Comparison of ENCODE assay signal across 30 cellular contexts in the genomic region with DNA sequence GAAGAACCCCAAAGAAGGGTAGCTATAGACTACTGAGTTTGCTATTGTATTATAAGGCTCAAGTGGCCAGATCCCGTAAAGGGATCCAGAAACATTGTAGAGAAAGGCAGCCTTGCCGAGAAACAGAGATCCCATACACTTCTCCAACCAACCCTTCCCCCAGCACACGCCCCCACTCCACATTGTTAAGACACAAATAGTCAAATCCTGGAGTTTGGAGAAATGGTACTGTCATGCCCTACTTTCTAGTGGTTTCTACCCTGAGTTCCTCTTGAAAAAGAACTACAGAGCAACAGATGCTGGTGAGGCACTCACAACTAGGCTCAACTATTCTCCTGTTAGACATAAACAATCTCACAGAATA. TPM values are rescaled to one million over a fixed set of nuclear protein-coding genes. Genes with fewer than 3 reads are reported as not detected.
DNase-seq lines count a peak whose midpoint lies in the region; ATAC-seq and TF ChIP-seq lines count a peak whose summit lies in the region.
"Had no signal": no experiment of that assay in that cellular context is flagged by ENCODE, and none has a peak within 500 bp of the region (broad histone marks: within the 10 kb centered on the region; RNA-seq: fewer than 3 reads in every experiment).

No MANE protein-coding gene starts in this region.

- no peaks in the 10 kb centered on the region for H3K9me3 Mint-ChIP-seq in MCF 10A (ENCODE audit: unreplicated experiment)
- peaks cover 3% of the 10 kb centered on the region; the same call in 1 of the 3 replicates for H3K9me3 Mint-ChIP-seq in GM23338
- H3K9me3 Mint-ChIP-seq in activated T-helper 17 cell treated with anti-CD3 and anti-CD28 coated beads, Interleukin-2, amount 50 U/mL, for 72 hours, result no peaks in the 10 kb centered on the region
- no peaks in the 10 kb centered on the region for H3K9me3 Mint-ChIP-seq in osteocyte (ENCODE audit: unreplicated experiment)
- H3K9me3 Mint-ChIP-seq: activated T-helper 2 cell treated with anti-CD3 and anti-CD28 coated beads, Interferon-gamma antibody, Interleukin-2, Interleukin-4, amounts not matched to agents 10 μg/mL and 5 μg/mL and 100 μg/mL, durations not matched to agents 14 hours and 24 hours and 36 hours had no signal

- no peaks in the 10 kb centered on the region for H3K79me2 ChIP-seq in GM23338 (replicated peaks; ENCODE audit: insufficient read depth)

- no peaks in the 10 kb centered on the region for H3K9me3 ChIP-seq in breast epithelium
- H3K9me3 ChIP-seq: left lung, tibial nerve had no signal

- ATAC-seq in GM23338 (no peak), SK-N-SH treated with all-trans-retinoic acid at 6 μM for 48 hours (no peak)
- no peak for ATAC-seq in activated T-helper 17 cell treated with anti-CD3 and anti-CD28 coated beads, Interleukin-2, amount 50 U/mL, for 72 hours (replicated peaks)
- ATAC-seq: HCT116, left lung had no signal

- H3K4me2 ChIP-seq in GM23338, result no peak overlapping the region

- no peaks in the 10 kb centered on the region for H3K27me3 ChIP-seq in breast epithelium
- no peaks in the 10 kb centered on the region for H3K27me3 ChIP-seq in GM23338 (ENCODE audit: insufficient read depth)
- H3K27me3 ChIP-seq: left lung, tibial nerve had no signal

- TF ChIP-seq POLR2A in breast epithelium (IDR thresholded peaks at IDR 0.05), result no peak

- no peaks in the 10 kb centered on the region for H3K9me2 ChIP-seq in GM23338 (ENCODE audit: insufficient read depth)

- no peak overlapping the region for H2AFZ ChIP-seq in GM23338

- CTCF ChIA-PET in MCF 10A (lab: Yijun Ruan, JAX), result interaction anchor here (0.6 to 2.6 kb wide), 11 partner anchors 15 to 322 kb away, joined by 3 to 28 read pairs (median 4); a partner anchor contains a TSS

- no TSS peak for BruUV-seq in MCF 10A (replicated peaks; lab: Mats Ljungman, UMichigan)

- peak overlapping the region; percentile 72 for H3K27ac Mint-ChIP-seq in MCF 10A (ENCODE audit: low read depth, unreplicated experiment)
- no peak overlapping the region for H3K27ac Mint-ChIP-seq in GM23338
- peak overlapping the region; percentile 23 for H3K27ac Mint-ChIP-seq in activated T-helper 17 cell treated with anti-CD3 and anti-CD28 coated beads, Interleukin-2, amount 50 U/mL, for 72 hours
- H3K27ac Mint-ChIP-seq in osteocyte (ENCODE audit: unreplicated experiment), result peak overlapping the region; percentile 13
- H3K27ac Mint-ChIP-seq: activated naive CD8-positive, alpha-beta T cell treated with anti-CD3 and anti-CD28 coated beads, Interleukin-2, amount 50 U/mL, for 24 hours; activated T-helper 2 cell treated with anti-CD3 and anti-CD28 coated beads, Interferon-gamma antibody, Interleukin-2, Interleukin-4, amounts not matched to agents 10 μg/mL and 5 μg/mL and 100 μg/mL, durations not matched to agents 14 hours and 24 hours and 36 hours had no signal

- H3K4me3 ChIP-seq in breast epithelium (no peak overlapping the region), GM23338 (no peak overlapping the region)
- H3K4me3 ChIP-seq: left lung, tibial nerve had no signal

- no peaks in the 10 kb centered on the region for H3F3A ChIP-seq in GM23338 (replicated peaks; ENCODE audit: low read depth)

- no peak overlapping the region for H3K4me3 Mint-ChIP-seq in MCF 10A (ENCODE audit: unreplicated experiment)
- H3K4me3 Mint-ChIP-seq in GM23338, result no peak overlapping the region
- no peak overlapping the region for H3K4me3 Mint-ChIP-seq in activated T-helper 17 cell treated with anti-CD3 and anti-CD28 coated beads, Interleukin-2, amount 50 U/mL, for 72 hours
- no peak overlapping the region for H3K4me3 Mint-ChIP-seq in osteocyte (ENCODE audit: unreplicated experiment)
- H3K4me3 Mint-ChIP-seq: activated naive CD8-positive, alpha-beta T cell treated with anti-CD3 and anti-CD28 coated beads, Interleukin-2, amount 50 U/mL, for 24 hours; naive B cell had no signal

- H3K36me3 ChIP-seq in breast epithelium, result no peaks in the 10 kb centered on the region
- H3K36me3 ChIP-seq in GM23338 (ENCODE audit: insufficient read depth), result peaks cover 13% of the 10 kb centered on the region; the same call in 1 of the 2 replicates

- H3K4me1 ChIP-seq in breast epithelium (no peaks in the 10 kb centered on the region), GM23338 (ENCODE audit: insufficient read depth) (peaks cover 9% of the 10 kb centered on the region)
- H3K4me1 ChIP-seq: left lung had no signal

- H3K27me3 Mint-ChIP-seq in MCF 10A (ENCODE audit: insufficient read depth, unreplicated experiment) (no peaks in the 10 kb centered on the region), GM23338 (ENCODE audit: insufficient read depth, low read depth, poor library complexity) (peaks cover 6% of the 10 kb centered on the region), osteocyte (ENCODE audit: unreplicated experiment) (no peaks in the 10 kb centered on the region)
- no peaks in the 10 kb centered on the region for H3K27me3 Mint-ChIP-seq in activated T-helper 17 cell treated with anti-CD3 and anti-CD28 coated beads, Interleukin-2, amount 50 U/mL, for 72 hours
- H3K27me3 Mint-ChIP-seq: activated naive CD8-positive, alpha-beta T cell treated with anti-CD3 and anti-CD28 coated beads, Interleukin-2, amount 50 U/mL, for 24 hours; naive B cell had no signal

- H4K20me1 ChIP-seq in GM23338 (replicated peaks; ENCODE audit: insufficient read depth), result peaks cover 11% of the 10 kb centered on the region; the same call in 1 of the 2 replicates

- H3K4me1 Mint-ChIP-seq in MCF 10A (ENCODE audit: insufficient read depth, unreplicated experiment) (peaks cover 22% of the 10 kb centered on the region), GM23338 (peaks cover 12% of the 10 kb centered on the region; the same call in 2 of the 3 replicates), osteocyte (ENCODE audit: unreplicated experiment) (peaks cover 21% of the 10 kb centered on the region)
- peaks cover 9% of the 10 kb centered on the region for H3K4me1 Mint-ChIP-seq in activated T-helper 17 cell treated with anti-CD3 and anti-CD28 coated beads, Interleukin-2, amount 50 U/mL, for 72 hours
- H3K4me1 Mint-ChIP-seq: naive B cell had no signal

- POLR2A ChIA-PET in MCF 10A (lab: Yijun Ruan, JAX), result interaction anchor here (0.7 to 1.9 kb wide), 11 partner anchors 9 to 426 kb away, joined by 3 to 9 read pairs (median 3); a partner anchor contains a TSS

- DNase-seq in MCF 10A (ENCODE audit: unreplicated experiment), result no peak
- DNase-seq in breast epithelium (ENCODE audit: low spot score in 2 of 2), result no peak
- no peak for DNase-seq in GM23338 (ENCODE audit: low spot score)
- DNase-seq in osteocyte (ENCODE audit: extremely low spot score, unreplicated experiment), result no peak
- DNase-seq in COLO668 (lab: John Stamatoyannopoulos, UW; ENCODE audit: unreplicated experiment), result no peak
- no peak for DNase-seq in substantia nigra (lab: John Stamatoyannopoulos, UW)
- DNase-seq: ACHN; activated CD4-positive, alpha-beta T cell treated with anti-CD3 and anti-CD28 coated beads, Interleukin-2, amount 50 U/mL, for 4 hours; activated CD8-positive, alpha-beta memory T cell treated with anti-CD3 and anti-CD28 coated beads, Interleukin-2, amount 50 U/mL, for 4 hours; activated naive CD8-positive, alpha-beta T cell treated with anti-CD3 and anti-CD28 coated beads, Interleukin-2, amount 50 U/mL, for 24 hours; cerebellar nuclear complex; DND-41; hypothalamus; Karpas-422; left lung; naive B cell; NCI-H146; NCI-H446; SHP77; small intestine; T-helper 9 cell; WERI-Rb-1 had no signal

- intact Hi-C loops in MCF 10A (cut with micrococcal nuclease) (no loop called here), breast epithelium (cut with DNase I; ENCODE audit: low total_unique reads) (no loop called here)

- no peak overlapping the region for H3K27ac ChIP-seq in breast epithelium
- peak overlapping the region; percentile 74; the same call in 1 of the 2 replicates for H3K27ac ChIP-seq in GM23338 (ENCODE audit: low read depth)
- H3K27ac ChIP-seq in substantia nigra (ENCODE audit: low read depth, low read length, poor library complexity, severe bottlenecking), result no peak overlapping the region
- H3K27ac ChIP-seq: WERI-Rb-1 had no signal

- H3K36me3 Mint-ChIP-seq in MCF 10A (ENCODE audit: insufficient read depth, unreplicated experiment) (peaks cover 14% of the 10 kb centered on the region), GM23338 (ENCODE audit: low read depth) (peaks cover 15% of the 10 kb centered on the region), osteocyte (ENCODE audit: unreplicated experiment) (peaks cover 37% of the 10 kb centered on the region)
- peaks cover 38% of the 10 kb centered on the region for H3K36me3 Mint-ChIP-seq in activated T-helper 17 cell treated with anti-CD3 and anti-CD28 coated beads, Interleukin-2, amount 50 U/mL, for 72 hours (ENCODE audit: low read depth)

- TF ChIP-seq CTCF in MCF 10A (IDR thresholded peaks at IDR 0.05; ENCODE audit: unreplicated experiment), result no peak
- no peak for TF ChIP-seq CTCF in breast epithelium (IDR thresholded peaks at IDR 0.05)
- TF ChIP-seq CTCF in GM23338 (conservative IDR thresholded peaks at IDR 0.05; ENCODE audit: low read depth in 2 of 2), result no peak
- TF ChIP-seq CTCF in osteocyte (IDR thresholded peaks at IDR 0.05), result no peak

TF ChIP-seq in GM23338, 12 proteins besides CTCF, POLR2A, EP300 and RAD21 (continues in another document):
- no peak for TF ChIP-seq JUNB (IDR thresholded peaks at IDR 0.05; ENCODE audit: unreplicated experiment)
- TF ChIP-seq ZNF331 (CRISPR knock-in tag; IDR thresholded peaks at IDR 0.05; ENCODE audit: low read depth), result no peak
- TF ChIP-seq EZH2phosphoT487 (IDR thresholded peaks at IDR 0.05; ENCODE audit: unreplicated experiment), result no peak
- no peak for TF ChIP-seq ZNF114 (CRISPR knock-in tag; IDR thresholded peaks at IDR 0.05)

TF ChIP-seq in SK-N-SH treated with all-trans-retinoic acid at 6 μM for 48 hours, 23 proteins besides CTCF, POLR2A, EP300 and RAD21 (continues in another document):
- TF ChIP-seq ZNF70 (CRISPR knock-in tag; IDR thresholded peaks at IDR 0.05) (no peak), ZNF8 (CRISPR knock-in tag; IDR thresholded peaks at IDR 0.05) (no peak), PPARA (CRISPR knock-in tag; IDR thresholded peaks at IDR 0.05; ENCODE audit: borderline replicate concordance) (no peak), BACH2 (CRISPR knock-in tag; IDR thresholded peaks at IDR 0.05; ENCODE audit: borderline replicate concordance) (no peak), ZC3H10 (CRISPR knock-in tag; IDR thresholded peaks at IDR 0.05) (no peak), RARB (CRISPR knock-in tag; IDR thresholded peaks at IDR 0.05) (no peak)

RNA-seq across cellular contexts. Expression of a gene that starts 33.2 kb away (rescaled TPM):
- total RNA-seq in MCF 10A (2022), result 18.3 and 20.4 TPM in 2 replicates
- 10 to 100 TPM; 14.1 to 22.5 (median 19.3) TPM for total RNA-seq in breast epithelium
- total RNA-seq in GM23338 (2014; rRNA removed; shearing (Covaris generic)), result 37.9 and 45.3 TPM in 2 replicates
- polyA plus RNA-seq in GM23338 (2016; fragmentation: Nextera tagmentation; extraction: Ambion mirVana), result 35.2 and 38.3 TPM in 2 replicates
- 10 to 100 TPM; 18.5 to 28.1 TPM for total RNA-seq in activated T-helper 17 cell treated with anti-CD3 and anti-CD28 coated beads, Interleukin-2, amount 50 U/mL, for 72 hours
- total RNA-seq in osteocyte, result 21.7 and 21.8 TPM in 2 replicates

RNA-seq across cellular contexts. Expression of a gene that starts 34.1 kb away (rescaled TPM):
- not detected in 2 replicates for total RNA-seq in MCF 10A (2022)
- 1 to 10 TPM in 1 of 3 donors, not detected in 2; 6.7 TPM for total RNA-seq in breast epithelium
- total RNA-seq in GM23338 (2014; rRNA removed; shearing (Covaris generic)), result 0.66 TPM in 1 of 2 replicates, not detected in the other
- polyA plus RNA-seq in GM23338 (2016; fragmentation: Nextera tagmentation; extraction: Ambion mirVana), result 0.26 and 0.39 TPM in 2 replicates
- 1 to 10 TPM in 1 of 2 donors, under 1 TPM in 1; 0.56 to 1.2 TPM for total RNA-seq in activated T-helper 17 cell treated with anti-CD3 and anti-CD28 coated beads, Interleukin-2, amount 50 U/mL, for 72 hours
- total RNA-seq in osteocyte, result 0.24 TPM in 1 of 2 replicates, not detected in the other
- total RNA-seq: activated T-helper 2 cell treated with anti-CD3 and anti-CD28 coated beads, Interferon-gamma antibody, Interleukin-2, Interleukin-4, amounts not matched to agents 10 μg/mL and 5 μg/mL and 100 μg/mL, durations not matched to agents 14 hours and 24 hours and 36 hours; dermis microvascular lymphatic vessel endothelial cell; endothelial cell of umbilical vein; tibial nerve had no signal
- polyA plus RNA-seq: BJ, endothelial cell of umbilical vein, small intestine had no signal
